In the genomic region with DNA sequence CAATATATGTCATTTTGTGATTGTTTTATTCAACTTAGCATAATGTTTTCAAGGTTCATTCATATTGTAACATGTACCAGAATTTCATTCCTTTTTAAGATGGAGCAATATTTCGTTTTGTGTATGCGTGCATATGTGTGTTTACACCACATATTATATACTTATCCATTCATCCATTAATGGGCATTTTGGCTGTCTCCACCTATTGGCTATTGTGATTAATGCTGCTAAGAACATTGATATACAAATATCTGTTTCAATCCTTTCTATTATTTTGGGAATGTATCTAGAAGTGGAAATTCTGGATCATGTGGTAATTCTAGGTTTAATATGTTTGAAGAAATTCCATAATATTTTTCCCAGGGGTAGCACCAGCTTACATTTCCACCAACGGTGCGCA, we compare ENCODE assay signal across 17 cellular contexts.
"Had no signal": no experiment of that assay in that cellular context is flagged by ENCODE, and none has a peak within 500 bp of the region (broad histone marks: within the 10 kb centered on the region; RNA-seq: fewer than 3 reads in every experiment).

No MANE protein-coding gene starts in this region.

- H3K4me1 ChIP-seq: ascending aorta, breast epithelium, left lung, spleen had no signal

- H3K27ac ChIP-seq: ascending aorta, breast epithelium, left lung, spleen had no signal

- H3K27me3 ChIP-seq: ascending aorta, breast epithelium, left lung, spleen had no signal

- H3K4me3 Mint-ChIP-seq: activated CD4-positive, alpha-beta T cell treated with anti-CD3 and anti-CD28 coated beads, Interleukin-2, amount 10 ng/mL, durations not matched to agents 7 days and 5 days; activated naive CD4-positive, alpha-beta T cell treated with anti-CD3 and anti-CD28 coated beads, Interleukin-2, amount 50 U/mL, for 24 hours; activated T-cell treated with anti-CD3 and anti-CD28 coated beads, Interleukin-2, amount 50 U/mL, for 72 hours; nephron had no signal

- H3K9me3 Mint-ChIP-seq: activated CD4-positive, alpha-beta T cell treated with anti-CD3 and anti-CD28 coated beads, Interleukin-2, amount 10 ng/mL, durations not matched to agents 7 days and 5 days; activated naive CD4-positive, alpha-beta T cell treated with anti-CD3 and anti-CD28 coated beads, Interleukin-2, amount 50 U/mL, for 24 hours; activated T-cell treated with anti-CD3 and anti-CD28 coated beads, Interleukin-2, amount 50 U/mL, for 72 hours; nephron had no signal

- ATAC-seq: activated T-cell treated with anti-CD3 and anti-CD28 coated beads, Interleukin-2, amount 50 U/mL, for 72 hours; left lung had no signal

- H3K9me3 ChIP-seq: ascending aorta, breast epithelium, left lung, spleen had no signal

- H3K27me3 Mint-ChIP-seq: activated CD4-positive, alpha-beta T cell treated with anti-CD3 and anti-CD28 coated beads, Interleukin-2, amount 10 ng/mL, durations not matched to agents 7 days and 5 days; activated naive CD4-positive, alpha-beta T cell treated with anti-CD3 and anti-CD28 coated beads, Interleukin-2, amount 50 U/mL, for 24 hours had no signal

- H3K4me3 ChIP-seq: ascending aorta, breast epithelium, left lung, spleen had no signal

- H3K36me3 Mint-ChIP-seq: activated naive CD4-positive, alpha-beta T cell treated with anti-CD3 and anti-CD28 coated beads, Interleukin-2, amount 50 U/mL, for 24 hours had no signal

- H3K4me1 Mint-ChIP-seq: activated CD4-positive, alpha-beta T cell treated with anti-CD3 and anti-CD28 coated beads, Interleukin-2, amount 10 ng/mL, durations not matched to agents 7 days and 5 days had no signal

- H3K36me3 ChIP-seq: ascending aorta, breast epithelium, left lung, spleen had no signal

- H3K27ac Mint-ChIP-seq: activated CD4-positive, alpha-beta T cell treated with anti-CD3 and anti-CD28 coated beads, Interleukin-2, amount 10 ng/mL, durations not matched to agents 7 days and 5 days; activated naive CD4-positive, alpha-beta T cell treated with anti-CD3 and anti-CD28 coated beads, Interleukin-2, amount 50 U/mL, for 24 hours; activated T-cell treated with anti-CD3 and anti-CD28 coated beads, Interleukin-2, amount 50 U/mL, for 72 hours; nephron had no signal

- DNase-seq: activated CD4-positive, alpha-beta T cell treated with anti-CD3 and anti-CD28 coated beads, Interleukin-2, amount 10 ng/mL, durations not matched to agents 7 days and 5 days; activated CD8-positive, alpha-beta memory T cell treated with anti-CD3 and anti-CD28 coated beads, Interleukin-2, amount 50 U/mL, for 4 hours; activated gamma-delta T cell; activated T-cell treated with anti-CD3 and anti-CD28 coated beads, Interleukin-2, amount 50 U/mL, for 72 hours; dermis blood vessel endothelial cell; effector memory CD4-positive, alpha-beta T cell; left lung; midbrain; occipital lobe; retina; spleen; stimulated activated CD8-positive, alpha-beta memory T cell treated with anti-CD3 and anti-CD28 coated beads, Interleukin-4, amount 100 ng/mL, for 48 hours; stimulated activated naive CD4-positive, alpha-beta T cell had no signal
